In the genomic region with DNA sequence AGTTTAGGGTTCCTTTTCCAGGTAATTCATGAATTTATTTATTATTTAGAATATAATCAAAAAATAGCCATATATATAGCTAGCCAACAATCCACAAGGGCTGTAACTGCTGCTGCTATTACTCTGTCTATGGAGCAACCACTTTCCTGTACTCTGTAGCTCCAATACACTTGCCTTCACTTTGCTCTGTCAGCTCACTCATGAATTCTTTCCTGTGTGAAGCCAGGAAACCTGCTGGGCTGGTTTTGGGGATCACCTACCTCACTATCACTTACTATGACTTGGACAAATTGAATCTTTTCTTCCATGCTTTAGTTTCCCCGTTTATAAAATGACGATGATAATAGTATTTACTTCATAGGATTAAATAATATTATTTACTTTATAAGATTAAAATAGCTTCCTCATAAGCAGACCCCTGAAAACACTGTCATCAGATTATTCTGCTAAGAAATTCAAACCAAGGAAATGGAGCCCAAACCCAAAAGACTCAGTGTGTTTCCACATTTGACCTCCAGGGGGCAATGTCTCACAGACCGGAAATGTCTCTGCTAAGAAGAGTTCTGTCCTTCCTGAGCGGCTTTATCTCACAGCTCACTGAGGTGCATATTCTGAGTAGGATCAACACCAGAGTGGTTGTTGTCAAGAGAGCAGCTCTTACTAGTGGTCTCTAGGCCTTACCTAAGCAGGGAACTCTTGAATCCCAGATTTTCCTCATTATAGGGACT, we compare ENCODE assay signal across 9 cellular contexts.
DNase-seq lines count a peak whose midpoint lies in the region; ATAC-seq and TF ChIP-seq lines count a peak whose summit lies in the region.
"Had no signal": no experiment of that assay in that cellular context is flagged by ENCODE, and none has a peak within 500 bp of the region (broad histone marks: within the 10 kb centered on the region; RNA-seq: fewer than 3 reads in every experiment).

No MANE protein-coding gene starts in this region.

- H3K36me3 Mint-ChIP-seq in GM23338 (ENCODE audit: low read depth), result no peaks in the 10 kb centered on the region; the same call in 1 of the 3 replicates
- peaks cover 4% of the 10 kb centered on the region for H3K36me3 Mint-ChIP-seq in activated CD4-positive, alpha-beta T cell treated with anti-CD3 and anti-CD28 coated beads, Interleukin-2, amount 10 ng/mL, durations not matched to agents 7 days and 5 days (ENCODE audit: low read depth)

- H3K27ac ChIP-seq in GM23338 (ENCODE audit: low read depth), result no peak overlapping the region
- no peak overlapping the region for H3K27ac ChIP-seq in tibial artery
- H3K27ac ChIP-seq: body of pancreas had no signal

- H3K36me3 ChIP-seq in GM23338 (ENCODE audit: insufficient read depth), result no peaks in the 10 kb centered on the region
- H3K36me3 ChIP-seq in tibial artery, result no peaks in the 10 kb centered on the region

- CTCF ChIA-PET in activated CD4-positive, alpha-beta T cell treated with anti-CD3 and anti-CD28 coated beads, Interleukin-2, amount 10 ng/mL, durations not matched to agents 7 days and 5 days (lab: Charles Lee), result interaction anchor here (0.7 to 0.9 kb wide), 2 partner anchors 10 to 22 kb away, joined by 3 read pairs; no protein-coding TSS in a partner anchor

- peak; percentile 54; the same call in 2 of the 3 replicates for ATAC-seq in GM23338
- ATAC-seq: body of pancreas had no signal

- H3K9me3 ChIP-seq in tibial artery, result no peaks in the 10 kb centered on the region
- H3K9me3 ChIP-seq: body of pancreas had no signal

- no peaks in the 10 kb centered on the region for H3K79me2 ChIP-seq in GM23338 (replicated peaks; ENCODE audit: insufficient read depth)

- peaks cover 8% of the 10 kb centered on the region for H3K9me2 ChIP-seq in GM23338 (ENCODE audit: insufficient read depth)

- H3K4me3 Mint-ChIP-seq in GM23338, result no peak overlapping the region
- no peak overlapping the region for H3K4me3 Mint-ChIP-seq in activated CD4-positive, alpha-beta T cell treated with anti-CD3 and anti-CD28 coated beads, Interleukin-2, amount 10 ng/mL, durations not matched to agents 7 days and 5 days

- no peak overlapping the region for H3K4me3 ChIP-seq in GM23338
- no peak overlapping the region for H3K4me3 ChIP-seq in tibial artery
- H3K4me3 ChIP-seq: body of pancreas had no signal

- no peak overlapping the region for H3K4me2 ChIP-seq in GM23338

- H3K27ac Mint-ChIP-seq in GM23338, result no peak overlapping the region
- H3K27ac Mint-ChIP-seq in activated CD4-positive, alpha-beta T cell treated with anti-CD3 and anti-CD28 coated beads, Interleukin-2, amount 10 ng/mL, durations not matched to agents 7 days and 5 days, result no peak overlapping the region

- H3K27me3 Mint-ChIP-seq in GM23338 (ENCODE audit: insufficient read depth, low read depth, poor library complexity), result no peaks in the 10 kb centered on the region
- no peaks in the 10 kb centered on the region for H3K27me3 Mint-ChIP-seq in activated CD4-positive, alpha-beta T cell treated with anti-CD3 and anti-CD28 coated beads, Interleukin-2, amount 10 ng/mL, durations not matched to agents 7 days and 5 days

- POLR2A ChIA-PET in activated CD4-positive, alpha-beta T cell treated with anti-CD3 and anti-CD28 coated beads, Interleukin-2, amount 10 ng/mL, durations not matched to agents 7 days and 5 days (lab: Charles Lee), result no interaction called here

- intact Hi-C loops in tibial artery (cut with DNase I; ENCODE audit: low total_unique reads), result no loop called here
- intact Hi-C loops in posterior vena cava (cut with DNase I), result no loop called here

- DNase-seq in COLO668 (lab: John Stamatoyannopoulos, UW; ENCODE audit: unreplicated experiment), result peak; percentile 19
- DNase-seq in GM23338 (ENCODE audit: low spot score), result peak; percentile 72
- DNase-seq in activated CD4-positive, alpha-beta T cell treated with anti-CD3 and anti-CD28 coated beads, Interleukin-2, amount 10 ng/mL, durations not matched to agents 7 days and 5 days, result peak; percentile 26
- DNase-seq in iPS-NIHi7 (ENCODE audit: extremely low spot score), result peak; percentile 33
- DNase-seq in NCI-H1105 treated with DMSO at 0.1 percent for 48 hours (lab: John Stamatoyannopoulos, UW), result no peak
- no peak for DNase-seq in tibial artery
- DNase-seq in globus pallidus (ENCODE audit: low spot score), result no peak
- no peak for DNase-seq in posterior vena cava (ENCODE audit: low spot score)
- DNase-seq: body of pancreas had no signal

- H3F3A ChIP-seq in GM23338 (replicated peaks; ENCODE audit: low read depth), result no peaks in the 10 kb centered on the region

- H3K4me1 ChIP-seq in GM23338 (ENCODE audit: insufficient read depth), result no peaks in the 10 kb centered on the region
- H3K4me1 ChIP-seq in tibial artery, result no peaks in the 10 kb centered on the region
- H3K4me1 ChIP-seq: body of pancreas had no signal

- H3K9me3 Mint-ChIP-seq in GM23338, result peaks cover 14% of the 10 kb centered on the region
- H3K9me3 Mint-ChIP-seq in activated CD4-positive, alpha-beta T cell treated with anti-CD3 and anti-CD28 coated beads, Interleukin-2, amount 10 ng/mL, durations not matched to agents 7 days and 5 days, result no peaks in the 10 kb centered on the region

- no peaks in the 10 kb centered on the region for H3K4me1 Mint-ChIP-seq in GM23338
- H3K4me1 Mint-ChIP-seq in activated CD4-positive, alpha-beta T cell treated with anti-CD3 and anti-CD28 coated beads, Interleukin-2, amount 10 ng/mL, durations not matched to agents 7 days and 5 days, result peaks cover 5% of the 10 kb centered on the region

- H2AFZ ChIP-seq in GM23338, result peak overlapping the region; percentile 95

- H4K20me1 ChIP-seq in GM23338 (replicated peaks; ENCODE audit: insufficient read depth), result no peaks in the 10 kb centered on the region

- TF ChIP-seq CTCF in GM23338 (conservative IDR thresholded peaks at IDR 0.05; ENCODE audit: low read depth in 2 of 2) (peak; percentile 70 to 87), tibial artery (IDR thresholded peaks at IDR 0.05) (no peak)

- H3K27me3 ChIP-seq in GM23338 (ENCODE audit: insufficient read depth) (no peaks in the 10 kb centered on the region), tibial artery (no peaks in the 10 kb centered on the region)
- H3K27me3 ChIP-seq: body of pancreas had no signal

TF ChIP-seq in GM23338, 12 proteins besides CTCF, POLR2A, EP300 and RAD21 (continues in another document):
- TF ChIP-seq, protein P1, sequence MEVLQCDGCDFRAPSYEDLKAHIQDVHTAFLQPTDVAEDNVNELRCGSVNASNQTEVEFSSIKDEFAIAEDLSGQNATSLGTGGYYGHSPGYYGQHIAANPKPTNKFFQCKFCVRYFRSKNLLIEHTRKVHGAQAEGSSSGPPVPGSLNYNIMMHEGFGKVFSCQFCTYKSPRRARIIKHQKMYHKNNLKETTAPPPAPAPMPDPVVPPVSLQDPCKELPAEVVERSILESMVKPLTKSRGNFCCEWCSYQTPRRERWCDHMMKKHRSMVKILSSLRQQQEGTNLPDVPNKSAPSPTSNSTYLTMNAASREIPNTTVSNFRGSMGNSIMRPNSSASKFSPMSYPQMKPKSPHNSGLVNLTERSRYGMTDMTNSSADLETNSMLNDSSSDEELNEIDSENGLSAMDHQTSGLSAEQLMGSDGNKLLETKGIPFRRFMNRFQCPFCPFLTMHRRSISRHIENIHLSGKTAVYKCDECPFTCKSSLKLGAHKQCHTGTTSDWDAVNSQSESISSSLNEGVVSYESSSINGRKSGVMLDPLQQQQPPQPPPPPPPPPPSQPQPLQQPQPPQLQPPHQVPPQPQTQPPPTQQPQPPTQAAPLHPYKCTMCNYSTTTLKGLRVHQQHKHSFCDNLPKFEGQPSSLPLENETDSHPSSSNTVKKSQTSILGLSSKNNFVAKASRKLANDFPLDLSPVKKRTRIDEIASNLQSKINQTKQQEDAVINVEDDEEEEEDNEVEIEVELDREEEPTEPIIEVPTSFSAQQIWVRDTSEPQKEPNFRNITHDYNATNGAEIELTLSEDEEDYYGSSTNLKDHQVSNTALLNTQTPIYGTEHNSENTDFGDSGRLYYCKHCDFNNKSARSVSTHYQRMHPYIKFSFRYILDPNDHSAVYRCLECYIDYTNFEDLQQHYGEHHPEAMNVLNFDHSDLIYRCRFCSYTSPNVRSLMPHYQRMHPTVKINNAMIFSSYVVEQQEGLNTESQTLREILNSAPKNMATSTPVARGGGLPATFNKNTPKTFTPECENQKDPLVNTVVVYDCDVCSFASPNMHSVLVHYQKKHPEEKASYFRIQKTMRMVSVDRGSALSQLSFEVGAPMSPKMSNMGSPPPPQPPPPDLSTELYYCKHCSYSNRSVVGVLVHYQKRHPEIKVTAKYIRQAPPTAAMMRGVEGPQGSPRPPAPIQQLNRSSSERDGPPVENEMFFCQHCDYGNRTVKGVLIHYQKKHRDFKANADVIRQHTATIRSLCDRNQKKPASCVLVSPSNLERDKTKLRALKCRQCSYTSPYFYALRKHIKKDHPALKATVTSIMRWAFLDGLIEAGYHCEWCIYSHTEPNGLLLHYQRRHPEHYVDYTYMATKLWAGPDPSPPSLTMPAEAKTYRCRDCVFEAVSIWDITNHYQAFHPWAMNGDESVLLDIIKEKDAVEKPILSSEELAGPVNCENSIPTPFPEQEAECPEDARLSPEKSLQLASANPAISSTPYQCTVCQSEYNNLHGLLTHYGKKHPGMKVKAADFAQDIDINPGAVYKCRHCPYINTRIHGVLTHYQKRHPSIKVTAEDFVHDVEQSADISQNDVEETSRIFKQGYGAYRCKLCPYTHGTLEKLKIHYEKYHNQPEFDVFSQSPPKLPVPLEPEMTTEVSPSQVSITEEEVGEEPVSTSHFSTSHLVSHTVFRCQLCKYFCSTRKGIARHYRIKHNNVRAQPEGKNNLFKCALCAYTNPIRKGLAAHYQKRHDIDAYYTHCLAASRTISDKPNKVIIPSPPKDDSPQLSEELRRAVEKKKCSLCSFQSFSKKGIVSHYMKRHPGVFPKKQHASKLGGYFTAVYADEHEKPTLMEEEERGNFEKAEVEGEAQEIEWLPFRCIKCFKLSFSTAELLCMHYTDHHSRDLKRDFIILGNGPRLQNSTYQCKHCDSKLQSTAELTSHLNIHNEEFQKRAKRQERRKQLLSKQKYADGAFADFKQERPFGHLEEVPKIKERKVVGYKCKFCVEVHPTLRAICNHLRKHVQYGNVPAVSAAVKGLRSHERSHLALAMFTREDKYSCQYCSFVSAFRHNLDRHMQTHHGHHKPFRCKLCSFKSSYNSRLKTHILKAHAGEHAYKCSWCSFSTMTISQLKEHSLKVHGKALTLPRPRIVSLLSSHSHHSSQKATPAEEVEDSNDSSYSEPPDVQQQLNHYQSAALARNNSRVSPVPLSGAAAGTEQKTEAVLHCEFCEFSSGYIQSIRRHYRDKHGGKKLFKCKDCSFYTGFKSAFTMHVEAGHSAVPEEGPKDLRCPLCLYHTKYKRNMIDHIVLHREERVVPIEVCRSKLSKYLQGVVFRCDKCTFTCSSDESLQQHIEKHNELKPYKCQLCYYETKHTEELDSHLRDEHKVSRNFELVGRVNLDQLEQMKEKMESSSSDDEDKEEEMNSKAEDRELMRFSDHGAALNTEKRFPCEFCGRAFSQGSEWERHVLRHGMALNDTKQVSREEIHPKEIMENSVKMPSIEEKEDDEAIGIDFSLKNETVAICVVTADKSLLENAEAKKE (CRISPR knock-in tag; IDR thresholded peaks at IDR 0.05), result no peak
- no peak for TF ChIP-seq EZH2phosphoT487 (IDR thresholded peaks at IDR 0.05; ENCODE audit: unreplicated experiment)

Comparison
In these comparisons a context has a peak if more than half of its experiments do, and no peak if none do; other contexts are left out.
1. DNase-seq: peak in COLO668 (single experiment), GM23338 (single experiment), activated CD4-positive, alpha-beta T cell treated with anti-CD3 and anti-CD28 coated beads, Interleukin-2, amount 10 ng/mL, durations not matched to agents 7 days and 5 days (single experiment) and iPS-NIHi7 (single experiment); none in NCI-H1105 treated with DMSO at 0.1 percent for 48 hours (single experiment), tibial artery (0 of 2), globus pallidus (single experiment) and posterior vena cava (single experiment).
2. CTCF ChIP-seq: peak in GM23338 (2 of 2); none in tibial artery (0 of 2).